In genomic region chr6:170555305-170555704, GRCh38 we compare ENCODE assay signal across 9 cellular contexts. TPM values are rescaled to one million over a fixed set of nuclear protein-coding genes. Genes with fewer than 3 reads are reported as not detected.
DNase-seq lines count a peak whose midpoint lies in the region; ATAC-seq and TF ChIP-seq lines count a peak whose summit lies in the region.
"Had no signal": no experiment of that assay in that cellular context is flagged by ENCODE, and none has a peak within 500 bp of the region (broad histone marks: within the 10 kb centered on the region; RNA-seq: fewer than 3 reads in every experiment).

No MANE protein-coding gene starts in this region.

- intact Hi-C loops in dorsolateral prefrontal cortex (cut with DNase I) = loop anchor here in 1 of 2 donors (2.0 kb wide), 1 partner anchor 29 kb away; the partner anchor contains the start of gene PDCD2

- no peak for TF ChIP-seq CTCF in dorsolateral prefrontal cortex (IDR thresholded peaks at IDR 0.05 in 54 of 56, conservative IDR thresholded peaks at IDR 0.05 in 2 of 56; ENCODE audit: low read depth in 1 of 56, partially characterized antibody in 56 of 56)

- H3K27ac ChIP-seq in ACC112 (ENCODE audit: low read depth, low read length) (no peak overlapping the region), dorsolateral prefrontal cortex (no peak overlapping the region), muscle layer of duodenum (ENCODE audit: low read length) (peak overlapping the region; percentile 96)

- H2AFZ ChIP-seq in ACC112 (ENCODE audit: low read length, unreplicated experiment) = no peak overlapping the region

- H3K4me1 ChIP-seq in ACC112 (ENCODE audit: control insufficient read depth, insufficient read depth, low read length, unreplicated experiment) (peaks cover 27% of the 10 kb centered on the region), muscle layer of duodenum (ENCODE audit: control insufficient read depth in 1 of 2, insufficient read depth in 2 of 2, low read length in 2 of 2) (peaks cover 17 to 38% of the 10 kb centered on the region in 2 donors)

- ATAC-seq in GM19452 (IDR thresholded peaks at IDR 0.05; ENCODE audit: unreplicated experiment) = no peak
- ATAC-seq in GM19351 (IDR thresholded peaks at IDR 0.05; ENCODE audit: unreplicated experiment) = no peak

- no peak for DNase-seq in Jurkat, Clone E6-1 (ENCODE audit: low read depth, low spot score)
- DNase-seq in dorsolateral prefrontal cortex (no peak), activated gamma-delta T cell treated with Interleukin-2 at 50 U/mL for 16 hours (no peak)
- no peak for DNase-seq in activated CD4-positive, alpha-beta T cell treated with anti-CD3 and anti-CD28 coated beads for 4 hours
- DNase-seq: NCI-H146 had no signal

- H3K27me3 ChIP-seq in ACC112 (ENCODE audit: insufficient read depth, low read length) = no peaks in the 10 kb centered on the region
- no peaks in the 10 kb centered on the region for H3K27me3 ChIP-seq in dorsolateral prefrontal cortex
- no peaks in the 10 kb centered on the region for H3K27me3 ChIP-seq in muscle layer of duodenum (ENCODE audit: low read depth, low read length)

- H3K79me2 ChIP-seq in ACC112 (ENCODE audit: control insufficient read depth, insufficient read depth, low read length, unreplicated experiment) = peaks cover 84% of the 10 kb centered on the region

- H3K4me3 ChIP-seq in ACC112 (ENCODE audit: low read depth, low read length) (peak overlapping the region; percentile 98), dorsolateral prefrontal cortex (peak overlapping the region; percentile 68 to 100 (median 94)), muscle layer of duodenum (ENCODE audit: low read depth in 1 of 2, low read length in 2 of 2) (peak overlapping the region; percentile 84 to 99)
- peak overlapping the region; percentile 96 for H3K4me3 ChIP-seq in Jurkat, Clone E6-1 (ENCODE audit: low read length)

- no peaks in the 10 kb centered on the region for H3K9me3 ChIP-seq in muscle layer of duodenum (ENCODE audit: control insufficient read depth in 1 of 2, low read length in 2 of 2)

- peaks cover 7% of the 10 kb centered on the region for H3K36me3 ChIP-seq in ACC112 (ENCODE audit: insufficient read depth, low read length)
- peaks cover 0 to 18% of the 10 kb centered on the region in 2 donors for H3K36me3 ChIP-seq in muscle layer of duodenum (ENCODE audit: control insufficient read depth in 1 of 2, insufficient read depth in 2 of 2, low read length in 2 of 2)

RNA-seq across cellular contexts. Expression of gene TBP, which starts 1.1 kb away (rescaled TPM):
- polyA plus RNA-seq in Jurkat, Clone E6-1 (2012; ENCODE audit: insufficient read depth, insufficient read length) = 37.0 TPM
- total RNA-seq in dorsolateral prefrontal cortex = 10 to 100 TPM; 11.6 to 21.6 (median 16.2) TPM

RNA-seq across cellular contexts. Expression of gene PSMB1, which starts 2.2 kb away (rescaled TPM):
- 445 TPM for polyA plus RNA-seq in Jurkat, Clone E6-1 (2012; ENCODE audit: insufficient read depth, insufficient read length)
- total RNA-seq in dorsolateral prefrontal cortex = 100 to 1,000 TPM in 103 of 120 experiments, 10 to 100 TPM in 17; 87.1 to 133 (median 111) TPM

RNA-seq across cellular contexts. Expression of gene PDCD2, which starts 29.1 kb away (rescaled TPM):
- polyA plus RNA-seq in Jurkat, Clone E6-1 (2012; ENCODE audit: insufficient read depth, insufficient read length) = 174 TPM
- total RNA-seq in dorsolateral prefrontal cortex = 10 to 100 TPM; 18.2 to 38.8 (median 28.9) TPM
